ENCODE assay signal across 27 cellular contexts in genomic region chr19:57688011-57688763, GRCh38. TPM values are rescaled to one million over a fixed set of nuclear protein-coding genes. Genes with fewer than 3 reads are reported as not detected.
DNase-seq lines count a peak whose midpoint lies in the region; ATAC-seq and TF ChIP-seq lines count a peak whose summit lies in the region.
"Had no signal": no experiment of that assay in that cellular context is flagged by ENCODE, and none has a peak within 500 bp of the region (broad histone marks: within the 10 kb centered on the region; RNA-seq: fewer than 3 reads in every experiment).

No MANE protein-coding gene starts in this region.

- no peak overlapping the region for H3K27ac Mint-ChIP-seq in endodermal cell
- H3K27ac Mint-ChIP-seq: activated naive CD8-positive, alpha-beta T cell treated with anti-CD3 and anti-CD28 coated beads, Interleukin-2, amount 50 U/mL, for 24 hours; T-helper 2 cell treated with Interferon-gamma antibody and Interleukin-4, amounts not matched to agents 5 μg/mL and 100 μg/mL, for 36 hours had no signal

- no peak overlapping the region for H3K4me3 Mint-ChIP-seq in endodermal cell
- H3K4me3 Mint-ChIP-seq: activated naive CD8-positive, alpha-beta T cell treated with anti-CD3 and anti-CD28 coated beads, Interleukin-2, amount 50 U/mL, for 24 hours; T-helper 2 cell treated with Interferon-gamma antibody and Interleukin-4, amounts not matched to agents 5 μg/mL and 100 μg/mL, for 36 hours had no signal

- H3K36me3 ChIP-seq in endodermal cell (ENCODE audit: control insufficient read depth, insufficient read depth, low read length) (peaks cover 79% of the 10 kb centered on the region), subcutaneous abdominal adipose tissue (ENCODE audit: control insufficient read depth in 5 of 5, insufficient read depth in 5 of 5, low read length in 5 of 5) (peaks cover 24 to 47% (median 41%) of the 10 kb centered on the region in 5 donors)

- no peak for TF ChIP-seq CTCF in endodermal cell (conservative IDR thresholded peaks at IDR 0.05)

- ATAC-seq in HG03432 (IDR thresholded peaks at IDR 0.05; ENCODE audit: unreplicated experiment): no peak
- ATAC-seq: activated naive CD8-positive, alpha-beta T cell treated with anti-CD3 and anti-CD28 coated beads, Interleukin-2, amount 50 U/mL, for 24 hours; lower lobe of right lung; SK-N-SH treated with all-trans-retinoic acid at 6 μM for 48 hours; upper lobe of right lung had no signal

- no peaks in the 10 kb centered on the region for H3K4me1 Mint-ChIP-seq in endodermal cell

- peak overlapping the region; percentile 65 for H3K4me3 ChIP-seq in endodermal cell (ENCODE audit: low read length)
- peak overlapping the region; percentile 29 to 99 (median 57) for H3K4me3 ChIP-seq in subcutaneous abdominal adipose tissue (ENCODE audit: low read depth in 1 of 5, low read length in 5 of 5)
- H3K4me3 ChIP-seq: lower lobe of right lung, upper lobe of right lung had no signal

- no peaks in the 10 kb centered on the region for H3K4me1 ChIP-seq in endodermal cell (ENCODE audit: control insufficient read depth, insufficient read depth, low read length)
- H3K4me1 ChIP-seq in subcutaneous abdominal adipose tissue (ENCODE audit: control insufficient read depth in 5 of 5, insufficient read depth in 5 of 5, low read length in 5 of 5): peaks cover 1 to 6% (median 3%) of the 10 kb centered on the region in 5 donors

- H3K27ac ChIP-seq in endodermal cell (ENCODE audit: low read depth, low read length): no peak overlapping the region
- H3K27ac ChIP-seq in subcutaneous abdominal adipose tissue (ENCODE audit: low read depth, low read length): no peak overlapping the region
- H3K27ac ChIP-seq: 22Rv1, brain microvascular endothelial cell, lower lobe of right lung, upper lobe of right lung had no signal

- WGBS in endodermal cell (ENCODE audit: insufficient coverage in 1 of 2, insufficient read length in 1 of 2), 2 experiments: 98 to 100% methylated on average over 5 to 6 of the region's 6 CpGs

- H3K9me3 ChIP-seq in endodermal cell (ENCODE audit: control insufficient read depth, low read length) (peaks cover 76% of the 10 kb centered on the region), subcutaneous abdominal adipose tissue (ENCODE audit: control insufficient read depth in 5 of 5, low read length in 5 of 5) (peaks cover 60 to 84% (median 78%) of the 10 kb centered on the region in 5 donors)

- peaks cover 86% of the 10 kb centered on the region for H3K36me3 Mint-ChIP-seq in endodermal cell (ENCODE audit: low read depth)

- peaks cover 84% of the 10 kb centered on the region for H3K9me3 Mint-ChIP-seq in endodermal cell

- no peaks in the 10 kb centered on the region for H3K27me3 ChIP-seq in endodermal cell (ENCODE audit: control insufficient read depth, insufficient read depth, low read length, poor library complexity, severe bottlenecking)
- H3K27me3 ChIP-seq in subcutaneous abdominal adipose tissue (ENCODE audit: control insufficient read depth in 5 of 5, insufficient read depth in 4 of 5, low read length in 5 of 5): peaks cover 0 to 3% (median 0%) of the 10 kb centered on the region in 5 donors
- H3K27me3 ChIP-seq: brain microvascular endothelial cell, upper lobe of right lung had no signal

- H3K27me3 Mint-ChIP-seq in endodermal cell (ENCODE audit: insufficient read depth): no peaks in the 10 kb centered on the region
- H3K27me3 Mint-ChIP-seq: activated naive CD8-positive, alpha-beta T cell treated with anti-CD3 and anti-CD28 coated beads, Interleukin-2, amount 50 U/mL, for 24 hours had no signal

- DNase-seq in DMS53 (lab: John Stamatoyannopoulos, UW) (peak; percentile 28), DMS53 treated with DMSO at 0.1 percent for 48 hours (lab: John Stamatoyannopoulos, UW; ENCODE audit: unreplicated experiment) (no peak), endodermal cell (no peak), HK-2 (ENCODE audit: unreplicated experiment) (no peak)
- DNase-seq: activated CD8-positive, alpha-beta memory T cell treated with anti-CD3 and anti-CD28 coated beads, Interleukin-2, amount 50 U/mL, for 48 hours; activated effector memory CD4-positive, alpha-beta T cell treated with anti-CD3 and anti-CD28 coated beads, Interleukin-2, amount 50 U/mL, for 16 hours; activated naive CD8-positive, alpha-beta T cell treated with anti-CD3 and anti-CD28 coated beads, Interleukin-2, amount 50 U/mL, for 24 hours; brain microvascular endothelial cell; Caco-2; cortex of kidney; EL; HCEC 1CT; lower lobe of right lung; NCI-H1417 treated with DMSO at 0.1 percent for 48 hours; NCI-H2107; NCI-H526; retina; RPMI8226; stimulated activated CD4-positive, alpha-beta T cell treated with anti-CD3 and anti-CD28 coated beads, Interleukin-12 subunit alpha, Interleukin-12 subunit beta, amount 100 ng/mL, for 4 hours; upper lobe of right lung had no signal

- H3K9ac ChIP-seq in endodermal cell (ENCODE audit: extremely low read depth, low read length, poor library complexity, severe bottlenecking) (no peak overlapping the region), subcutaneous abdominal adipose tissue (ENCODE audit: low read length in 5 of 5) (no peak overlapping the region)

RNA-seq across cellular contexts. Expression of gene ZNF551, which starts 6.4 kb away (rescaled TPM):
- 10 to 100 TPM; 15.2 to 19.0 TPM for total RNA-seq in endodermal cell
- 11.3 TPM for polyA plus RNA-seq in endodermal cell (2013, experiment 1 of 2)
- 10.3 TPM for polyA plus RNA-seq in endodermal cell (2013, experiment 2 of 2)

RNA-seq across cellular contexts. Expression of gene ZSCAN4, which starts 19.5 kb away (rescaled TPM):
- not detected for total RNA-seq in endodermal cell
- not detected for polyA plus RNA-seq in endodermal cell (2013, experiment 1 of 2)
- polyA plus RNA-seq in endodermal cell (2013, experiment 2 of 2): not detected
- total RNA-seq: Caco-2, fibroblast of villous mesenchyme, M059J, upper lobe of right lung had no signal

RNA-seq across cellular contexts. Expression of gene ZNF154, which starts 20.8 kb away (rescaled TPM):
- total RNA-seq in endodermal cell: 10 to 100 TPM; 15.9 to 21.2 TPM
- polyA plus RNA-seq in endodermal cell (2013, experiment 1 of 2): 16.4 TPM
- 13.3 TPM for polyA plus RNA-seq in endodermal cell (2013, experiment 2 of 2)
- total RNA-seq: Caco-2, M059J had no signal

RNA-seq across cellular contexts. Expression of gene ZNF671, which starts 39.2 kb away (rescaled TPM):
- total RNA-seq in endodermal cell: 1 to 10 TPM; 6.0 to 9.6 TPM
- 6.7 TPM for polyA plus RNA-seq in endodermal cell (2013, experiment 1 of 2)
- polyA plus RNA-seq in endodermal cell (2013, experiment 2 of 2): 5.2 TPM
- total RNA-seq: Caco-2 had no signal

RNA-seq across cellular contexts. Expression of gene ZNF211, which starts 55.2 kb away (rescaled TPM):
- 10 to 100 TPM; 17.4 to 20.7 TPM for total RNA-seq in endodermal cell
- 20.9 TPM for polyA plus RNA-seq in endodermal cell (2013, experiment 1 of 2)
- polyA plus RNA-seq in endodermal cell (2013, experiment 2 of 2): 22.5 TPM
